25 cellular contexts compared by ENCODE assay signal in genomic region chr19:48689438-48689837, GRCh38. TPM values are rescaled to one million over a fixed set of nuclear protein-coding genes. Genes with fewer than 3 reads are reported as not detected.
"Had no signal": no experiment of that assay in that cellular context is flagged by ENCODE, and none has a peak within 500 bp of the region (broad histone marks: within the 10 kb centered on the region; RNA-seq: fewer than 3 reads in every experiment).

No MANE protein-coding gene starts in this region.

- H3K9me3 ChIP-seq: right lobe of liver, thyroid gland, upper lobe of left lung had no signal

- H3K36me3 ChIP-seq: right lobe of liver, thyroid gland, upper lobe of left lung had no signal

- FAIRE-seq: kidney had no signal

- H3K4me3 ChIP-seq: right lobe of liver, thyroid gland, upper lobe of left lung had no signal

- DNase-seq: activated CD4-positive, alpha-beta T cell treated with anti-CD3 and anti-CD28 coated beads for 36 hours; activated CD4-positive, CD25-positive, alpha-beta regulatory T cell; activated CD8-positive, alpha-beta memory T cell treated with anti-CD3 and anti-CD28 coated beads, Interleukin-2, amount 10 ng/mL, durations not matched to agents 7 days and 5 days; activated CD8-positive, alpha-beta T cell treated with anti-CD3 and anti-CD28 coated beads, Interleukin-2, amount 10 ng/mL, durations not matched to agents 7 days and 5 days; activated T-cell treated with anti-CD3 and anti-CD28 coated beads, Interleukin-2, amount 50 U/mL, for 48 hours; aorta; endodermal cell; foreskin fibroblast; head of caudate nucleus; kidney; left colon; midbrain; naive thymus-derived CD4-positive, alpha-beta T cell; right lobe of liver; stimulated activated CD4-positive, alpha-beta T cell treated with anti-CD3 and anti-CD28 coated beads, Interleukin-2, amount 100 ng/mL, for 48 hours; T-cell; thyroid gland; upper lobe of left lung had no signal

- H3K27ac ChIP-seq: right lobe of liver, thyroid gland, upper lobe of left lung had no signal

- H3K27me3 ChIP-seq: right lobe of liver, thyroid gland, upper lobe of left lung had no signal

- ATAC-seq: activated CD4-positive, alpha-beta T cell treated with anti-CD3 and anti-CD28 coated beads for 36 hours; activated CD8-positive, alpha-beta memory T cell treated with anti-CD3 and anti-CD28 coated beads, Interleukin-2, amount 10 ng/mL, durations not matched to agents 7 days and 5 days; activated CD8-positive, alpha-beta T cell treated with anti-CD3 and anti-CD28 coated beads, Interleukin-2, amount 10 ng/mL, durations not matched to agents 7 days and 5 days; esophagus mucosa; left colon; naive thymus-derived CD4-positive, alpha-beta T cell; right lobe of liver; T-cell had no signal

RNA-seq across cellular contexts. Expression of gene FUT2, which starts 6.3 kb away (rescaled TPM):
- total RNA-seq: activated CD4-positive, alpha-beta T cell treated with anti-CD3 and anti-CD28 coated beads for 36 hours; activated CD8-positive, alpha-beta memory T cell treated with anti-CD3 and anti-CD28 coated beads, Interleukin-2, amount 10 ng/mL, durations not matched to agents 7 days and 5 days; activated CD8-positive, alpha-beta T cell treated with anti-CD3 and anti-CD28 coated beads, Interleukin-2, amount 10 ng/mL, durations not matched to agents 7 days and 5 days; activated T-helper 2 cell treated with anti-CD3 and anti-CD28 coated beads, Interferon-gamma antibody, Interleukin-2, Interleukin-4, amounts not matched to agents 10 μg/mL and 5 μg/mL and 100 μg/mL, durations not matched to agents 14 hours and 24 hours and 36 hours; aorta; cardiac septum; naive thymus-derived CD4-positive, alpha-beta T cell; osteoblast; posterior vena cava; skeletal muscle tissue; T-helper 2 cell treated with Interferon-gamma antibody and Interleukin-4, amounts not matched to agents 100 ng/mL and 5 ng/mL, for 36 hours had no signal

RNA-seq across cellular contexts. Expression of gene NTN5, which starts 16.6 kb away (rescaled TPM):
- total RNA-seq: cardiac septum, esophagus mucosa had no signal

RNA-seq across cellular contexts. Expression of gene RASIP1, which starts 51.0 kb away (rescaled TPM):
- total RNA-seq: activated CD8-positive, alpha-beta memory T cell treated with anti-CD3 and anti-CD28 coated beads, Interleukin-2, amount 10 ng/mL, durations not matched to agents 7 days and 5 days had no signal
